Comparison of ENCODE assay signal across 15 cellular contexts in genomic region chr5:31573494-31573893, GRCh38. TPM values are rescaled to one million over a fixed set of nuclear protein-coding genes. Genes with fewer than 3 reads are reported as not detected.
DNase-seq lines count a peak whose midpoint lies in the region; ATAC-seq and TF ChIP-seq lines count a peak whose summit lies in the region.
"Had no signal": no experiment of that assay in that cellular context is flagged by ENCODE, and none has a peak within 500 bp of the region (broad histone marks: within the 10 kb centered on the region; RNA-seq: fewer than 3 reads in every experiment).

No MANE protein-coding gene starts in this region.

- no peak overlapping the region for H3K14ac ChIP-seq in trophoblast cell (ENCODE audit: low read length)

- H3K18ac ChIP-seq in trophoblast cell (ENCODE audit: low read length) = no peak overlapping the region

- no peaks in the 10 kb centered on the region for H3K4me1 ChIP-seq in trophoblast cell (ENCODE audit: control insufficient read depth in 1 of 2, insufficient read depth in 2 of 2, low read length in 2 of 2)
- H3K4me1 ChIP-seq: tibial artery had no signal

- no peak overlapping the region for H3K4me2 ChIP-seq in trophoblast cell (ENCODE audit: low read length)

- no peaks in the 10 kb centered on the region for H3K79me1 ChIP-seq in trophoblast cell (ENCODE audit: low read length)

- no peak overlapping the region for H2AK5ac ChIP-seq in trophoblast cell (ENCODE audit: low read length)

- no peak overlapping the region for H4K12ac ChIP-seq in trophoblast cell (ENCODE audit: low read depth, low read length)

- H3K36me3 ChIP-seq in trophoblast cell (ENCODE audit: control insufficient read depth in 1 of 2, insufficient read depth in 2 of 2, low read length in 2 of 2) = no peaks in the 10 kb centered on the region
- H3K36me3 ChIP-seq: tibial artery had no signal

- no CpG with 5 or more reads among the region's 6 CpGs for WGBS in trophoblast cell (ENCODE audit: extremely low coverage, insufficient coverage, insufficient read length)

- in situ Hi-C loops in GM13976 (cut with MboI; ENCODE audit: low sequenced_read_pairs, unreplicated experiment) = loop anchor here (10.0 kb wide), 1 partner anchor 521 kb away; no protein-coding TSS in a partner anchor

- DNase-seq in GM13976 (ENCODE audit: low spot score) = peak; percentile 58
- DNase-seq in trophoblast cell = no peak
- no peak for DNase-seq in NCI-H446 treated with DMSO at 0.1 percent for 48 hours (lab: John Stamatoyannopoulos, UW)
- DNase-seq: caudate nucleus, islet precursor cell, NCI-H1092, SW 1271, tibial artery had no signal

- H4K91ac ChIP-seq in trophoblast cell (ENCODE audit: low read depth, low read length) = no peak overlapping the region

- ATAC-seq in GM19395 (IDR thresholded peaks at IDR 0.05; ENCODE audit: unreplicated experiment) (peak; percentile 76), HG02798 (IDR thresholded peaks at IDR 0.05; ENCODE audit: poor library complexity, unreplicated experiment) (peak; percentile 80), HG03520 (IDR thresholded peaks at IDR 0.05; ENCODE audit: unreplicated experiment) (peak; percentile 68), GM19324 (IDR thresholded peaks at IDR 0.05; ENCODE audit: low FRiP score, unreplicated experiment) (no peak), HG03025 (IDR thresholded peaks at IDR 0.05; ENCODE audit: low FRiP score, unreplicated experiment) (no peak)
- ATAC-seq: HepG2, WTC11 had no signal

- no peak overlapping the region for H4K8ac ChIP-seq in trophoblast cell (ENCODE audit: low read depth, low read length)

- H2BK5ac ChIP-seq in trophoblast cell (ENCODE audit: low read depth, low read length, poor library complexity) = no peak overlapping the region

- H3K9me3 ChIP-seq in trophoblast cell (ENCODE audit: insufficient read depth, low read depth, low read length) = no peaks in the 10 kb centered on the region
- H3K9me3 ChIP-seq: tibial artery had no signal

- H2AFZ ChIP-seq in trophoblast cell (ENCODE audit: insufficient read depth, low read length, poor library complexity) = no peak overlapping the region

- no peak overlapping the region for H3K9ac ChIP-seq in trophoblast cell (ENCODE audit: low read length)

- no peak overlapping the region for H3K4ac ChIP-seq in trophoblast cell (ENCODE audit: low read depth, low read length)

- no peak overlapping the region for H3K23ac ChIP-seq in trophoblast cell (ENCODE audit: low read length)

- H3K27me3 ChIP-seq in trophoblast cell (ENCODE audit: insufficient read depth, low read length) = no peaks in the 10 kb centered on the region
- H3K27me3 ChIP-seq: tibial artery had no signal

- TF ChIP-seq CTCF in GM13976 (IDR thresholded peaks at IDR 0.05; ENCODE audit: borderline replicate concordance, control extremely low read depth, extremely low read depth, insufficient read depth, missing control alignments) = no peak

- H3K27ac ChIP-seq in trophoblast cell (ENCODE audit: low read depth, low read length) = no peak overlapping the region
- H3K27ac ChIP-seq: tibial artery had no signal

- no peaks in the 10 kb centered on the region for H3K79me2 ChIP-seq in trophoblast cell (ENCODE audit: control insufficient read depth, insufficient read depth, low read length, poor library complexity)

- H2BK12ac ChIP-seq in trophoblast cell (ENCODE audit: low read length) = no peak overlapping the region

- no peak overlapping the region for H2BK120ac ChIP-seq in trophoblast cell (ENCODE audit: insufficient read depth, low read length, poor library complexity)

- no peak overlapping the region for H3K4me3 ChIP-seq in trophoblast cell (ENCODE audit: low read depth, low read length)
- H3K4me3 ChIP-seq: tibial artery had no signal

RNA-seq across cellular contexts. Expression of gene C5orf22, which starts 41.4 kb away (rescaled TPM):
- 18.1 and 18.8 TPM in 2 replicates for polyA plus RNA-seq in trophoblast cell (2013)

RNA-seq across cellular contexts. Expression of gene DROSHA, which starts 41.6 kb away (rescaled TPM):
- polyA plus RNA-seq in trophoblast cell (2013) = 67.0 and 73.4 TPM in 2 replicates

Comparison
In these comparisons a context has a peak if more than half of its experiments do, and no peak if none do; other contexts are left out.
1. ATAC-seq: peak in GM19395 (single experiment), HG02798 (single experiment) and HG03520 (single experiment); none in GM19324 (single experiment) and HG03025 (single experiment).